Comparison of ENCODE assay signal across 8 cellular contexts in the genomic region with DNA sequence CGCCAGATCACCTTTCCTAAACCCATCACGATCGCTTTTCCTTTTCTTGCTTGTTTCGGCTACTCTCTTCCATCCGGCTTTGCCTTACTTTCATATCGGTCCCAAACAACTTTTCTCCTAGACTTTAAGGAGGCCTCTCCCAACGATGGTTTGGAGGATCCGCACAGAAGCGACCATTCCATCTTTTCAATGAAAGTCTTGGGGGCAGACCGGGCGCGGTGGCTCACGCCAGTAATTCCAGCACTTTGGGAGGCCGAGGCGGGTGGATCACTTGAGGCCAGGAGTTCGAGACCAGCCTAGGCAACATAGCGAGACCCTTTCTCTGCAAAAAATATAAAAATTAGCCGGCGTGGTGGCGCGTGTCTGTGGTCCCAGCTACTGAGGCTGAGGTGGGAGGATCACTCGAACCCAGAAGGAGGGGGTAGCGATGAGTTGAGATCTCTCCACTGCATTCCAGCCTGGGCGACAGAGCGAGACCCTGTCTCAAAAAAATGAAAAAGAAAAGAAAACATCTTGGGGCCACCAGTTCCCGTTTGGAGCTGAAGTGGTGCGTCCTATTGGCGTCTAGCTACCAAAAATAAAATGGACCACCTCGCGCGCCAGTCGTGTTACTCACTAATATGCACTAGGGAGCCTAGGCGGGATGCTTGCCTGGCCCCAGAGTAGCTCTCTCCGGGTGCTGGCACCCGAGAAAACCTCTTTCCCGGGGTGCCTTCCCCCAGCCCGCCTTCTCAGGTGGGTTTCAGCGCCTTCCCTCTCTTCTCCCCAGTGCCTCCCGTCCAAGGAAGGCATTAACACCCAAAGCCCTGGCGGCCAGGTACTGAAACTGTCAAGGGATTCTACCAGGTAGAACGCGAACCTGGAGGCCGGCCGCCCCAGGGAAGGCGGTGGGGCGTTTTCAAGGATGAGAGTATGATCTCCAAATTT. TPM values are rescaled to one million over a fixed set of nuclear protein-coding genes. Genes with fewer than 3 reads are reported as not detected.
DNase-seq lines count a peak whose midpoint lies in the region; ATAC-seq and TF ChIP-seq lines count a peak whose summit lies in the region.

No MANE protein-coding gene starts in this region.

- CTCF ChIA-PET in activated CD8-positive, alpha-beta T cell treated with anti-CD3 and anti-CD28 coated beads for 36 hours (lab: Charles Lee): interaction anchor here (1.1 to 4.0 kb wide), 9 partner anchors 9 to 838 kb away, joined by 3 to 46 read pairs (median 4); a partner anchor contains a TSS

- POLR2A ChIA-PET in activated CD8-positive, alpha-beta T cell treated with anti-CD3 and anti-CD28 coated beads for 36 hours (lab: Charles Lee): interaction anchor here (0.6 to 3.9 kb wide), 11 partner anchors 10 to 1971 kb away, joined by 3 to 38 read pairs (median 4); a partner anchor contains a TSS

- ATAC-seq in GM21723 (IDR thresholded peaks at IDR 0.05; ENCODE audit: unreplicated experiment) (peak; percentile 39), HG03139 (IDR thresholded peaks at IDR 0.05; ENCODE audit: unreplicated experiment) (no peak)
- peak; percentile 28 for ATAC-seq in activated CD8-positive, alpha-beta T cell treated with anti-CD3 and anti-CD28 coated beads for 36 hours
- peak; percentile 35 for ATAC-seq in stimulated activated effector memory CD8-positive, alpha-beta T cell treated with anti-CD3 and anti-CD28 coated beads, Interleukin-12 subunit alpha, Interleukin-12 subunit beta, amount 100 ng/mL, for 72 hours

- TF ChIP-seq CTCF in activated CD8-positive, alpha-beta T cell treated with anti-CD3 and anti-CD28 coated beads for 36 hours (IDR thresholded peaks at IDR 0.05): peak; percentile 56

- peak overlapping the region; percentile 81 for H3K27ac ChIP-seq in effector memory CD4-positive, alpha-beta T cell (ENCODE audit: insufficient read depth, low read length, poor library complexity, severe bottlenecking)
- peak overlapping the region; percentile 96 for H3K27ac ChIP-seq in muscle layer of duodenum (ENCODE audit: low read length)

- peaks cover 12% of the 10 kb centered on the region for H3K36me3 Mint-ChIP-seq in activated CD8-positive, alpha-beta T cell treated with anti-CD3 and anti-CD28 coated beads for 36 hours (ENCODE audit: low read depth)
- peaks cover 31% of the 10 kb centered on the region for H3K36me3 Mint-ChIP-seq in stimulated activated effector memory CD8-positive, alpha-beta T cell treated with anti-CD3 and anti-CD28 coated beads, Interleukin-12 subunit alpha, Interleukin-12 subunit beta, amount 100 ng/mL, for 72 hours

- no peaks in the 10 kb centered on the region for H3K27me3 ChIP-seq in effector memory CD4-positive, alpha-beta T cell (replicated peaks; ENCODE audit: control insufficient read depth, insufficient read depth, low read length, poor library complexity, severe bottlenecking)
- H3K27me3 ChIP-seq in muscle layer of duodenum (ENCODE audit: low read depth, low read length): no peaks in the 10 kb centered on the region

- intact Hi-C loops in activated CD8-positive, alpha-beta T cell treated with anti-CD3 and anti-CD28 coated beads for 36 hours (cut with micrococcal nuclease): no loop called here

- DNase-seq in DMS53 (lab: John Stamatoyannopoulos, UW) (peak; percentile 91), NCI-H146 treated with DMSO at 0.1 percent for 48 hours (lab: John Stamatoyannopoulos, UW; ENCODE audit: unreplicated experiment) (peak; percentile 3)
- peak; percentile 64 for DNase-seq in activated CD8-positive, alpha-beta T cell treated with anti-CD3 and anti-CD28 coated beads for 36 hours
- DNase-seq in effector memory CD4-positive, alpha-beta T cell: peak; percentile 30 to 56 (median 44)
- DNase-seq in stimulated activated effector memory CD8-positive, alpha-beta T cell treated with anti-CD3 and anti-CD28 coated beads, Interleukin-12 subunit alpha, Interleukin-12 subunit beta, amount 100 ng/mL, for 72 hours (ENCODE audit: low spot score in 2 of 2): peak; percentile 18 to 78

- no peaks in the 10 kb centered on the region for H3K36me3 ChIP-seq in effector memory CD4-positive, alpha-beta T cell (ENCODE audit: control insufficient read depth, insufficient read depth, low read length)
- no peaks in the 10 kb centered on the region for H3K36me3 ChIP-seq in muscle layer of duodenum (ENCODE audit: control insufficient read depth in 1 of 2, insufficient read depth in 2 of 2, low read length in 2 of 2)

- peaks cover 5% of the 10 kb centered on the region for H3K4me1 ChIP-seq in effector memory CD4-positive, alpha-beta T cell (ENCODE audit: control insufficient read depth, insufficient read depth, low read length, poor library complexity, severe bottlenecking)
- peaks cover 0 to 24% of the 10 kb centered on the region in 2 donors for H3K4me1 ChIP-seq in muscle layer of duodenum (ENCODE audit: control insufficient read depth in 1 of 2, insufficient read depth in 2 of 2, low read length in 2 of 2)

- H3K9me3 ChIP-seq in effector memory CD4-positive, alpha-beta T cell (ENCODE audit: control insufficient read depth, low read length): no peaks in the 10 kb centered on the region
- H3K9me3 ChIP-seq in muscle layer of duodenum (ENCODE audit: control insufficient read depth in 1 of 2, low read length in 2 of 2): no peaks in the 10 kb centered on the region

- H3K4me3 ChIP-seq in effector memory CD4-positive, alpha-beta T cell (ENCODE audit: insufficient read depth, low read depth, low read length, poor library complexity, severe bottlenecking): peak overlapping the region; percentile 87
- peak overlapping the region; percentile 98 for H3K4me3 ChIP-seq in muscle layer of duodenum (ENCODE audit: low read depth in 1 of 2, low read length in 2 of 2)

- H3K9me3 Mint-ChIP-seq in activated CD8-positive, alpha-beta T cell treated with anti-CD3 and anti-CD28 coated beads for 36 hours: no peaks in the 10 kb centered on the region
- H3K9me3 Mint-ChIP-seq in stimulated activated effector memory CD8-positive, alpha-beta T cell treated with anti-CD3 and anti-CD28 coated beads, Interleukin-12 subunit alpha, Interleukin-12 subunit beta, amount 100 ng/mL, for 72 hours: no peaks in the 10 kb centered on the region

- peak overlapping the region; percentile 99 for H3K27ac Mint-ChIP-seq in activated CD8-positive, alpha-beta T cell treated with anti-CD3 and anti-CD28 coated beads for 36 hours
- peak overlapping the region; percentile 100 for H3K27ac Mint-ChIP-seq in stimulated activated effector memory CD8-positive, alpha-beta T cell treated with anti-CD3 and anti-CD28 coated beads, Interleukin-12 subunit alpha, Interleukin-12 subunit beta, amount 100 ng/mL, for 72 hours

- H3K27me3 Mint-ChIP-seq in activated CD8-positive, alpha-beta T cell treated with anti-CD3 and anti-CD28 coated beads for 36 hours: no peaks in the 10 kb centered on the region

- peaks cover 26% of the 10 kb centered on the region for H3K4me1 Mint-ChIP-seq in activated CD8-positive, alpha-beta T cell treated with anti-CD3 and anti-CD28 coated beads for 36 hours (ENCODE audit: low read depth)
- peaks cover 31% of the 10 kb centered on the region for H3K4me1 Mint-ChIP-seq in stimulated activated effector memory CD8-positive, alpha-beta T cell treated with anti-CD3 and anti-CD28 coated beads, Interleukin-12 subunit alpha, Interleukin-12 subunit beta, amount 100 ng/mL, for 72 hours

- peak overlapping the region; percentile 91 for H3K4me3 Mint-ChIP-seq in activated CD8-positive, alpha-beta T cell treated with anti-CD3 and anti-CD28 coated beads for 36 hours
- H3K4me3 Mint-ChIP-seq in stimulated activated effector memory CD8-positive, alpha-beta T cell treated with anti-CD3 and anti-CD28 coated beads, Interleukin-12 subunit alpha, Interleukin-12 subunit beta, amount 100 ng/mL, for 72 hours: peak overlapping the region; percentile 93

RNA-seq across cellular contexts. Expression of a gene that starts 0.8 kb away (rescaled TPM):
- 10 to 100 TPM; 33.0 to 34.4 TPM for total RNA-seq in activated CD8-positive, alpha-beta T cell treated with anti-CD3 and anti-CD28 coated beads for 36 hours

Comparison
In these comparisons a context has a peak if more than half of its experiments do, and no peak if none do; other contexts are left out.
1. DNase-seq: peak in every context shown above with its lines; median percentile 91 in DMS53; 64 in activated CD8-positive, alpha-beta T cell treated with anti-CD3 and anti-CD28 coated beads for 36 hours; 48 in stimulated activated effector memory CD8-positive, alpha-beta T cell treated with anti-CD3 and anti-CD28 coated beads, Interleukin-12 subunit alpha, Interleukin-12 subunit beta, amount 100 ng/mL, for 72 hours; 44 in effector memory CD4-positive, alpha-beta T cell; 3 in NCI-H146 treated with DMSO at 0.1 percent for 48 hours.